ENCODE assay signal across 27 cellular contexts in genomic region chr16:55144656-55145055, GRCh38.
"Had no signal": no experiment of that assay in that cellular context is flagged by ENCODE, and none has a peak within 500 bp of the region (broad histone marks: within the 10 kb centered on the region; RNA-seq: fewer than 3 reads in every experiment).

No MANE protein-coding gene starts in this region.

- H3K9me3 ChIP-seq: ascending aorta, body of pancreas had no signal

- H3K4me1 Mint-ChIP-seq: activated CD8-positive, alpha-beta memory T cell treated with anti-CD3 and anti-CD28 coated beads, Interleukin-2, amount 10 ng/mL, durations not matched to agents 7 days and 5 days; activated naive CD4-positive, alpha-beta T cell treated with anti-CD3 and anti-CD28 coated beads, Interleukin-2, amount 50 U/mL, for 24 hours; T-helper 17 cell had no signal

- H3K4me3 ChIP-seq: ascending aorta, body of pancreas had no signal

- H3K27me3 Mint-ChIP-seq: activated CD8-positive, alpha-beta memory T cell treated with anti-CD3 and anti-CD28 coated beads, Interleukin-2, amount 10 ng/mL, durations not matched to agents 7 days and 5 days; activated naive CD4-positive, alpha-beta T cell treated with anti-CD3 and anti-CD28 coated beads, Interleukin-2, amount 50 U/mL, for 24 hours had no signal

- H3K27me3 ChIP-seq: ascending aorta, body of pancreas had no signal

- H3K4me2 ChIP-seq: KMS-11 had no signal

- H3K27ac ChIP-seq: ascending aorta, body of pancreas, KMS-11 had no signal

- H3K4me3 Mint-ChIP-seq: activated CD8-positive, alpha-beta memory T cell treated with anti-CD3 and anti-CD28 coated beads, Interleukin-2, amount 10 ng/mL, durations not matched to agents 7 days and 5 days; activated naive CD4-positive, alpha-beta T cell treated with anti-CD3 and anti-CD28 coated beads, Interleukin-2, amount 50 U/mL, for 24 hours; activated T-cell treated with anti-CD3 and anti-CD28 coated beads, Interleukin-2, amount 50 U/mL, for 24 hours; activated T-helper 1 cell treated with anti-CD3 and anti-CD28 coated beads, Interleukin-12 subunit alpha, Interleukin-12 subunit beta, Interleukin-2, Interleukin-4 antibody, amounts not matched to agents 30 ng/mL and 10 ng/mL and 1 ng/mL, durations not matched to agents 14 hours and 24 hours and 36 hours; T-helper 17 cell; WTC11 had no signal

- DNase-seq: activated CD4-positive, alpha-beta T cell treated with anti-CD3 and anti-CD28 coated beads for 48 hours; activated CD4-positive, alpha-beta T cell treated with anti-CD3 and anti-CD28 coated beads, Interleukin-2, amount 50 U/mL, for 4 hours; activated CD4-positive, CD25-positive, alpha-beta regulatory T cell treated with anti-CD3 and anti-CD28 coated beads, Interleukin-2, amount 50 U/mL, for 72 hours; activated CD8-positive, alpha-beta memory T cell treated with anti-CD3 and anti-CD28 coated beads, Interleukin-2, amount 10 ng/mL, durations not matched to agents 7 days and 5 days; activated effector memory CD4-positive, alpha-beta T cell treated with Interleukin-2 at 50 U/mL for 16 hours; activated naive CD4-positive, alpha-beta T cell; activated T-cell treated with anti-CD3 and anti-CD28 coated beads, Interleukin-2, amount 50 U/mL, for 24 hours; amniotic stem cell; body of pancreas; central memory CD4-positive, alpha-beta T cell; MM.1S; NCI-H1105 treated with DMSO at 0.1 percent for 48 hours; NCI-H1436 treated with DMSO at 0.1 percent for 48 hours; NCI-H1930; NCI-H2107; NCI-H2171 treated with DMSO at 0.1 percent for 48 hours; NCI-H226; NCI-H526; NCI-H82; SHP77 treated with DMSO at 0.1 percent for 48 hours; T-helper 17 cell; T-helper 9 cell had no signal

- H3K27ac Mint-ChIP-seq: activated CD8-positive, alpha-beta memory T cell treated with anti-CD3 and anti-CD28 coated beads, Interleukin-2, amount 10 ng/mL, durations not matched to agents 7 days and 5 days; activated naive CD4-positive, alpha-beta T cell treated with anti-CD3 and anti-CD28 coated beads, Interleukin-2, amount 50 U/mL, for 24 hours; activated T-cell treated with anti-CD3 and anti-CD28 coated beads, Interleukin-2, amount 50 U/mL, for 24 hours; activated T-helper 1 cell treated with anti-CD3 and anti-CD28 coated beads, Interleukin-12 subunit alpha, Interleukin-12 subunit beta, Interleukin-2, Interleukin-4 antibody, amounts not matched to agents 30 ng/mL and 10 ng/mL and 1 ng/mL, durations not matched to agents 14 hours and 24 hours and 36 hours; T-helper 17 cell; WTC11 had no signal

- H3K36me3 Mint-ChIP-seq: activated CD8-positive, alpha-beta memory T cell treated with anti-CD3 and anti-CD28 coated beads, Interleukin-2, amount 10 ng/mL, durations not matched to agents 7 days and 5 days; activated naive CD4-positive, alpha-beta T cell treated with anti-CD3 and anti-CD28 coated beads, Interleukin-2, amount 50 U/mL, for 24 hours; WTC11 had no signal

- H3K9me3 Mint-ChIP-seq: activated naive CD4-positive, alpha-beta T cell treated with anti-CD3 and anti-CD28 coated beads, Interleukin-2, amount 50 U/mL, for 24 hours; activated T-cell treated with anti-CD3 and anti-CD28 coated beads, Interleukin-2, amount 50 U/mL, for 24 hours; activated T-helper 1 cell treated with anti-CD3 and anti-CD28 coated beads, Interleukin-12 subunit alpha, Interleukin-12 subunit beta, Interleukin-2, Interleukin-4 antibody, amounts not matched to agents 30 ng/mL and 10 ng/mL and 1 ng/mL, durations not matched to agents 14 hours and 24 hours and 36 hours had no signal

- ATAC-seq: activated CD8-positive, alpha-beta memory T cell treated with anti-CD3 and anti-CD28 coated beads, Interleukin-2, amount 10 ng/mL, durations not matched to agents 7 days and 5 days; body of pancreas; T-helper 17 cell; WTC11 had no signal

- H3K36me3 ChIP-seq: ascending aorta had no signal

- H3K9ac ChIP-seq: KMS-11 had no signal

- H3K4me1 ChIP-seq: ascending aorta, body of pancreas had no signal
